8 cellular contexts compared by ENCODE assay signal in genomic region chr16:56606688-56607618, GRCh38. TPM values are rescaled to one million over a fixed set of nuclear protein-coding genes. Genes with fewer than 3 reads are reported as not detected.
DNase-seq lines count a peak whose midpoint lies in the region; ATAC-seq and TF ChIP-seq lines count a peak whose summit lies in the region.

No MANE protein-coding gene starts in this region.

- H3K4me1 ChIP-seq in heart right ventricle, result peaks cover 25 to 61% (median 57%) of the 10 kb centered on the region in 9 donors

- peaks cover 0 to 2% of the 10 kb centered on the region in 2 donors for H3K9me3 Mint-ChIP-seq in activated T-cell treated with anti-CD3 and anti-CD28 coated beads, Interleukin-2, amount 50 U/mL, for 72 hours
- no peaks in the 10 kb centered on the region for H3K9me3 Mint-ChIP-seq in activated naive CD8-positive, alpha-beta T cell (ENCODE audit: low read depth)

- H3K36me3 Mint-ChIP-seq in activated T-cell treated with anti-CD3 and anti-CD28 coated beads, Interleukin-2, amount 50 U/mL, for 72 hours (ENCODE audit: insufficient read depth in 2 of 2), result peaks cover 2 to 10% of the 10 kb centered on the region in 2 donors
- H3K36me3 Mint-ChIP-seq in activated naive CD8-positive, alpha-beta T cell, result no peaks in the 10 kb centered on the region

- intact Hi-C loops in heart right ventricle (cut with DNase I), result loop anchor here in 7 of 10 donors (1.0 to 5.0 kb wide), 3 partner anchors 35 to 75 kb away; partner anchors contain the start of gene MT1X (in 5 of the 7)

- DNase-seq in activated T-cell treated with anti-CD3 and anti-CD28 coated beads, Interleukin-2, amount 50 U/mL, for 72 hours, result no peak
- DNase-seq in activated T-cell treated with anti-CD3 and anti-CD28 coated beads, Interleukin-2, amount 50 U/mL, for 1 hour, result no peak
- DNase-seq in heart right ventricle (peak; percentile 61 to 81), retinal pigment epithelial cell (ENCODE audit: low read depth) (no peak), activated gamma-delta T cell treated with Interleukin-2 at 50 U/mL for 16 hours (no peak)

- no peaks in the 10 kb centered on the region for H3K36me3 ChIP-seq in heart right ventricle

- H3K4me3 ChIP-seq in heart right ventricle, result peak overlapping the region in 1 of 10 donors; percentile 78
- peak overlapping the region; percentile 19 for H3K4me3 ChIP-seq in retinal pigment epithelial cell (ENCODE audit: low read length)

- H3K27me3 ChIP-seq in heart right ventricle, result no peaks in the 10 kb centered on the region

- ATAC-seq in activated T-cell treated with anti-CD3 and anti-CD28 coated beads, Interleukin-2, amount 50 U/mL, for 72 hours (replicated peaks in 1 of 2), result no peak
- peak; percentile 14 to 61 (median 37) for ATAC-seq in heart right ventricle
- ATAC-seq in HG02938 (IDR thresholded peaks at IDR 0.05; ENCODE audit: unreplicated experiment), result no peak
- no peak for ATAC-seq in HG02610 (IDR thresholded peaks at IDR 0.05; ENCODE audit: unreplicated experiment)

- H3K27ac ChIP-seq in heart right ventricle, result peak overlapping the region; percentile 84 to 99 (median 93)

- no peaks in the 10 kb centered on the region for H3K27me3 Mint-ChIP-seq in activated T-cell treated with anti-CD3 and anti-CD28 coated beads, Interleukin-2, amount 50 U/mL, for 72 hours (ENCODE audit: low read depth)
- H3K27me3 Mint-ChIP-seq in activated naive CD8-positive, alpha-beta T cell, result no peaks in the 10 kb centered on the region

- TF ChIP-seq CTCF in heart right ventricle (IDR thresholded peaks at IDR 0.05) (no peak), retinal pigment epithelial cell (conservative IDR thresholded peaks at IDR 0.05; ENCODE audit: low read depth, low read length) (no peak)

- peaks cover 58% of the 10 kb centered on the region for H3K4me1 Mint-ChIP-seq in activated T-cell treated with anti-CD3 and anti-CD28 coated beads, Interleukin-2, amount 50 U/mL, for 72 hours (ENCODE audit: low read depth)
- H3K4me1 Mint-ChIP-seq in activated naive CD8-positive, alpha-beta T cell (ENCODE audit: low read depth), result peaks cover 50% of the 10 kb centered on the region

- H3K9me3 ChIP-seq in heart right ventricle, result no peaks in the 10 kb centered on the region

- WGBS in heart right ventricle, 2 donors, result 45 to 53% methylated on average over 21 of the region's 21 CpGs

- peak overlapping the region; percentile 99 to 100 for H3K4me3 Mint-ChIP-seq in activated T-cell treated with anti-CD3 and anti-CD28 coated beads, Interleukin-2, amount 50 U/mL, for 72 hours
- H3K4me3 Mint-ChIP-seq in activated naive CD8-positive, alpha-beta T cell, result peak overlapping the region; percentile 79

- H3K27ac Mint-ChIP-seq in activated T-cell treated with anti-CD3 and anti-CD28 coated beads, Interleukin-2, amount 50 U/mL, for 72 hours, result peak overlapping the region; percentile 43
- peak overlapping the region; percentile 87 for H3K27ac Mint-ChIP-seq in activated naive CD8-positive, alpha-beta T cell

RNA-seq across cellular contexts. Expression of gene MT2A, which starts 1.4 kb away (rescaled TPM):
- 100 to 1,000 TPM; 391 to 529 TPM for total RNA-seq in activated T-cell treated with anti-CD3 and anti-CD28 coated beads, Interleukin-2, amount 50 U/mL, for 72 hours
- 100 to 1,000 TPM in 6 of 10 donors, 10 to 100 TPM in 4; 88.8 to 354 (median 109) TPM for total RNA-seq in heart right ventricle
- 100 to 1,000 TPM; 195 to 231 TPM for polyA plus RNA-seq in heart right ventricle

RNA-seq across cellular contexts. Expression of gene MT3, which starts 17.6 kb away (rescaled TPM):
- total RNA-seq in activated T-cell treated with anti-CD3 and anti-CD28 coated beads, Interleukin-2, amount 50 U/mL, for 72 hours, result 1 to 10 TPM; 3.9 to 6.8 TPM
- 10 to 100 TPM in 1 of 10 donors, 1 to 10 TPM in 9; 1.9 to 11.6 (median 4.1) TPM for total RNA-seq in heart right ventricle
- polyA plus RNA-seq in heart right ventricle, result 10 to 100 TPM in 1 of 2 donors, 1 to 10 TPM in 1; 4.4 to 29.8 TPM

RNA-seq across cellular contexts. Expression of gene MT1E, which starts 18.6 kb away (rescaled TPM):
- total RNA-seq in activated T-cell treated with anti-CD3 and anti-CD28 coated beads, Interleukin-2, amount 50 U/mL, for 72 hours, result 100 to 1,000 TPM in 1 of 2 donors, 10 to 100 TPM in 1; 94.7 to 204 TPM
- total RNA-seq in heart right ventricle, result 100 to 1,000 TPM in 5 of 10 donors, 10 to 100 TPM in 5; 83.3 to 164 (median 97.0) TPM
- polyA plus RNA-seq in heart right ventricle, result 100 to 1,000 TPM in 1 of 2 donors, 10 to 100 TPM in 1; 31.9 to 268 TPM

RNA-seq across cellular contexts. Expression of gene MT1M, which starts 25.5 kb away (rescaled TPM):
- total RNA-seq in activated T-cell treated with anti-CD3 and anti-CD28 coated beads, Interleukin-2, amount 50 U/mL, for 72 hours, result under 1 TPM in 1 of 2 donors, not detected in 1; 0.91 TPM
- total RNA-seq in heart right ventricle, result 10 to 100 TPM in 1 of 10 donors, 1 to 10 TPM in 5, under 1 TPM in 4; 0.75 to 24.3 (median 1.7) TPM
- 10 to 100 TPM; 11.9 to 25.4 TPM for polyA plus RNA-seq in heart right ventricle

RNA-seq across cellular contexts. Expression of gene MT1A, which starts 31.5 kb away (rescaled TPM):
- total RNA-seq in activated T-cell treated with anti-CD3 and anti-CD28 coated beads, Interleukin-2, amount 50 U/mL, for 72 hours, result 1 to 10 TPM in 1 of 2 donors, under 1 TPM in 1; 0.74 to 1.5 TPM
- total RNA-seq in heart right ventricle, result 10 to 100 TPM in 1 of 10 donors, 1 to 10 TPM in 5, under 1 TPM in 2, not detected in 2; 0.71 to 67.7 (median 2.6) TPM
- 100 to 1,000 TPM in 1 of 2 donors, 10 to 100 TPM in 1; 11.1 to 102 TPM for polyA plus RNA-seq in heart right ventricle

Comparison
In these comparisons a context has a peak if more than half of its experiments do, and no peak if none do; other contexts are left out.
1. ATAC-seq: peak in heart right ventricle (8 of 8); none in activated T-cell treated with anti-CD3 and anti-CD28 coated beads, Interleukin-2, amount 50 U/mL, for 72 hours (0 of 2), HG02938 (single experiment) and HG02610 (single experiment).
2. DNase-seq: peak in heart right ventricle (2 of 2); none in activated T-cell treated with anti-CD3 and anti-CD28 coated beads, Interleukin-2, amount 50 U/mL, for 72 hours (0 of 2), activated T-cell treated with anti-CD3 and anti-CD28 coated beads, Interleukin-2, amount 50 U/mL, for 1 hour (single experiment), retinal pigment epithelial cell (single experiment) and activated gamma-delta T cell treated with Interleukin-2 at 50 U/mL for 16 hours (single experiment).